2 cellular contexts compared by ENCODE assay signal in genomic region chr20:18088841-18089240, GRCh38. TPM values are rescaled to one million over a fixed set of nuclear protein-coding genes. Genes with fewer than 3 reads are reported as not detected.
"Had no signal": no experiment of that assay in that cellular context is flagged by ENCODE, and none has a peak within 500 bp of the region (broad histone marks: within the 10 kb centered on the region; RNA-seq: fewer than 3 reads in every experiment).

No MANE protein-coding gene starts in this region.

RNA-seq across cellular contexts. Expression of gene OVOL2, which starts 31.1 kb away (rescaled TPM):
- total RNA-seq: subcutaneous adipose tissue, tibial nerve had no signal
